18 cellular contexts compared by ENCODE assay signal in the genomic region with DNA sequence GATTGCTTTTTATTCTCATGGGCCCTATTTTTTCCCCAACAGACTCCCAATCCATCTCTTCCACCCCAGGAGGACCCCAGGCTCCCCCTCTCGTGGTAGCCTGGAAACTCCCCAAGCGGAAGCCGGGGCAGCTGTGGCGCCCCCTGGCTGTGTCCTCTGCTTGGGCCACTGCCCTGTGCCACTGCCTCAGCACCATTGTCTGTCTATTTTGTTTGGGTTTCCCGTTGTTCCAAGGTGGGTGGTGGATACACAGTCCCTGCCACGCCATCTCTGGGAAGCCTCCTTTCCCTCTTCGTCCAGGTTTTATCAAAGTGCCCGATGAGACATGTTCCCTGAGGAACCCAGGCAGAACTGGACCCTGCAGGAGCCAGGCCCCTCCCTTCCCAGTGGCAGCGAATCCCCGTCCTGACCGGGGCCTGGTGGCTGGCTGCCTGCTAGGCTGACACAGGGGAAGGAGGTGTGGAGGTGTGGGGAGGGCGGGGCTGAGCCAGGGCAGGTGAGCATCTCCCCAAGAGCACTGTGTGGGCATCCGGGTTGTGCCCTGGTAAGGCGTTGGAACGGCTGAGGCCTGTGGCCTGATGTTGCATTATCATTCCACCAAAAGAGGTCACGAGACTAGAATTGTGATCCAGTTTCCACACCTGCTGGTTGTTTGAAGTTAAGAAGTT.
DNase-seq lines count a peak whose midpoint lies in the region; ATAC-seq, FAIRE-seq and TF ChIP-seq lines count a peak whose summit lies in the region.
"Had no signal": no experiment of that assay in that cellular context is flagged by ENCODE, and none has a peak within 500 bp of the region (broad histone marks: within the 10 kb centered on the region; RNA-seq: fewer than 3 reads in every experiment).

No MANE protein-coding gene starts in this region.

- no peak overlapping the region for H3K18ac ChIP-seq in IMR-90 (ENCODE audit: low read depth, low read length)

- H3K79me1 ChIP-seq in IMR-90 (ENCODE audit: low read depth in 1 of 2, low read length in 2 of 2): no peaks in the 10 kb centered on the region

- no peak overlapping the region for H2BK5ac ChIP-seq in IMR-90 (ENCODE audit: low read depth, low read length, poor library complexity, severe bottlenecking)

- peak; percentile 9 for TF ChIP-seq CTCF in AG09309 (IDR thresholded peaks at IDR 0.05; ENCODE audit: control insufficient read depth, insufficient read depth, low read depth, low read length, missing control alignments)
- TF ChIP-seq CTCF in IMR-90 (conservative IDR thresholded peaks at IDR 0.05; ENCODE audit: low read depth, low read length): no peak
- peak; percentile 18 for TF ChIP-seq CTCF in brain microvascular endothelial cell (IDR thresholded peaks at IDR 0.05; ENCODE audit: low read depth, low read length, missing control alignments)
- TF ChIP-seq CTCF in keratinocyte (optimal IDR thresholded peaks at IDR 0.05 in 1 of 3, IDR thresholded peaks at IDR 0.05 in 1 of 3, conservative IDR thresholded peaks at IDR 0.05 in 1 of 3; ENCODE audit: extremely low read depth in 1 of 3, insufficient read depth in 2 of 3, low read length in 3 of 3): peak in 2 of 3 experiments; percentile 24 to 33
- no peak for TF ChIP-seq CTCF in GM10248 (IDR thresholded peaks at IDR 0.05; ENCODE audit: control extremely low read depth, extremely low read depth, low read depth, missing control alignments)

- ATAC-seq in IMR-90 (ENCODE audit: low read depth) (no peak), HG03460 (IDR thresholded peaks at IDR 0.05; ENCODE audit: unreplicated experiment) (no peak)

- no peak overlapping the region for H3K23ac ChIP-seq in IMR-90 (ENCODE audit: low read depth, low read length)

- no peaks in the 10 kb centered on the region for H3K79me2 ChIP-seq in keratinocyte (ENCODE audit: control insufficient read depth, insufficient read depth, low read length)

- H3K4me2 ChIP-seq in IMR-90 (ENCODE audit: low read depth, low read length): no peak overlapping the region
- H3K4me2 ChIP-seq in keratinocyte (ENCODE audit: control insufficient read depth, extremely low read depth, insufficient read depth, low read depth, low read length): no peak overlapping the region

- no peak overlapping the region for H4K5ac ChIP-seq in IMR-90 (ENCODE audit: low read depth, low read length)

- H3K14ac ChIP-seq in IMR-90 (replicated peaks; ENCODE audit: low read depth, low read length): no peak overlapping the region

- in situ Hi-C loops in IMR-90 (cut with MboI; ENCODE audit: low sequenced_read_pairs) (no loop called here), brain microvascular endothelial cell (cut with HindIII; ENCODE audit: low pct_ligation_motif_present, low sequenced_read_pairs) (no loop called here)

- H3K9ac ChIP-seq in IMR-90 (ENCODE audit: low read depth, low read length) (no peak overlapping the region), keratinocyte (ENCODE audit: control insufficient read depth, extremely low read depth, insufficient read depth, low read length) (no peak overlapping the region)

- no peaks in the 10 kb centered on the region for H3K9me1 ChIP-seq in IMR-90 (ENCODE audit: insufficient read depth, low read length)
- no peaks in the 10 kb centered on the region for H3K9me1 ChIP-seq in keratinocyte (ENCODE audit: control insufficient read depth, extremely low read depth, insufficient read depth, low read length)

- no peak for TF ChIP-seq POLR2A in IMR-90 (IDR thresholded peaks at IDR 0.05; ENCODE audit: low read depth, low read length)

- BruUV-seq in IMR-90 (replicated peaks; lab: Mats Ljungman, UMichigan): no TSS peak

- H4K20me1 ChIP-seq in IMR-90 (ENCODE audit: insufficient read depth, low read length) (no peaks in the 10 kb centered on the region), keratinocyte (ENCODE audit: control insufficient read depth, extremely low read depth, insufficient read depth, low read length) (peaks cover 10% of the 10 kb centered on the region)

- H3K27ac ChIP-seq in IMR-90 (ENCODE audit: insufficient read depth, low read length): no peak overlapping the region
- no peak overlapping the region for H3K27ac ChIP-seq in brain microvascular endothelial cell
- H3K27ac ChIP-seq in keratinocyte (ENCODE audit: control insufficient read depth, insufficient read depth, low read length): no peak overlapping the region
- H3K27ac ChIP-seq: HL-60, SJCRH30 had no signal

- H2BK120ac ChIP-seq in IMR-90 (ENCODE audit: low read depth, low read length): no peak overlapping the region

- CTCF ChIA-PET in IMR-90 (lab: Yijun Ruan, JAX) (no interaction called here), GM10248 (lab: Yijun Ruan, JAX) (no interaction called here)

- POLR2A ChIA-PET in IMR-90 (lab: Charles Lee; ENCODE audit: unreplicated experiment) (no interaction called here), GM10248 (lab: Yijun Ruan, JAX) (no interaction called here)

- H4K91ac ChIP-seq in IMR-90 (ENCODE audit: insufficient read depth, low read depth, low read length): no peak overlapping the region

- no peak overlapping the region for H2BK15ac ChIP-seq in IMR-90 (ENCODE audit: low read depth, low read length)

- H3K36me3 ChIP-seq in IMR-90 (ENCODE audit: control insufficient read depth, insufficient read depth, low read length): no peaks in the 10 kb centered on the region
- no peaks in the 10 kb centered on the region for H3K36me3 ChIP-seq in brain microvascular endothelial cell (replicated peaks)
- no peaks in the 10 kb centered on the region for H3K36me3 ChIP-seq in keratinocyte (ENCODE audit: control insufficient read depth in 2 of 2, extremely low read depth in 1 of 2, insufficient read depth in 2 of 2, low read length in 2 of 2)
- H3K36me3 ChIP-seq: BE2C, HAP-1, SJCRH30 had no signal

- intact Hi-C loops in IMR-90 (cut with micrococcal nuclease): no loop called here

- no peak overlapping the region for H4K8ac ChIP-seq in IMR-90 (ENCODE audit: low read depth in 2 of 2, low read length in 2 of 2)

- H2BK20ac ChIP-seq in IMR-90 (ENCODE audit: low read depth, low read length): no peak overlapping the region

- DNase-seq in AG09309 (ENCODE audit: low read depth): no peak
- DNase-seq in IMR-90: no peak
- no peak for DNase-seq in brain microvascular endothelial cell
- no peak for DNase-seq in keratinocyte (ENCODE audit: low read depth, low spot score)
- DNase-seq in NCI-H2081 treated with DMSO at 0.1 percent for 48 hours (lab: John Stamatoyannopoulos, UW): no peak
- no peak for DNase-seq in GM10248 (ENCODE audit: extremely low spot score)
- no peak for DNase-seq in stimulated activated CD4-positive, alpha-beta T cell treated with anti-CD3 and anti-CD28 coated beads, Interleukin-12 subunit alpha, Interleukin-12 subunit beta, amount 100 ng/mL, for 4 hours
- DNase-seq: BE2C; CD4-positive, alpha-beta memory T cell; MM.1S; NCI-H1105 treated with DMSO at 0.1 percent for 48 hours; NCI-H187 treated with DMSO at 0.1 percent for 48 hours; NCI-H510A treated with DMSO at 0.1 percent for 48 hours; SJCRH30 had no signal

- TF ChIP-seq RAD21 in IMR-90 (IDR thresholded peaks at IDR 0.05; ENCODE audit: low read length): no peak

- H2AFZ ChIP-seq in IMR-90 (replicated peaks; ENCODE audit: low read length, poor library complexity): peak overlapping the region; percentile 32
- H2AFZ ChIP-seq in keratinocyte (ENCODE audit: control insufficient read depth, low read length): no peak overlapping the region

- H3K9me3 ChIP-seq in IMR-90 (ENCODE audit: control insufficient read depth, insufficient read depth, low read length) (peaks cover 9% of the 10 kb centered on the region), keratinocyte (ENCODE audit: control insufficient read depth, low read depth, low read length) (no peaks in the 10 kb centered on the region)
- H3K9me3 ChIP-seq: BE2C, HAP-1, SJCRH30 had no signal

- H3K27me3 ChIP-seq in IMR-90 (ENCODE audit: control insufficient read depth, insufficient read depth, low read length): no peaks in the 10 kb centered on the region
- no peaks in the 10 kb centered on the region for H3K27me3 ChIP-seq in brain microvascular endothelial cell (replicated peaks)
- no peaks in the 10 kb centered on the region for H3K27me3 ChIP-seq in keratinocyte (ENCODE audit: control insufficient read depth, extremely low read depth, insufficient read depth, low read length)
- H3K27me3 ChIP-seq: BE2C had no signal

- H2AK9ac ChIP-seq in IMR-90 (replicated peaks; ENCODE audit: low read depth, low read length, poor library complexity): no peak overlapping the region

- dilution Hi-C loops in IMR-90 (cut with HindIII; ENCODE audit: low sequenced_read_pairs, unreplicated experiment) (no loop called here), keratinocyte (cut with MboI; ENCODE audit: extremely low pct_ligation_motif_present, low sequenced_read_pairs) (no loop called here)

- H3K4me3 ChIP-seq in AG09309 (ENCODE audit: control insufficient read depth, low read depth, low read length) (no peak overlapping the region), IMR-90 (ENCODE audit: insufficient read depth, low read depth, low read length) (no peak overlapping the region), brain microvascular endothelial cell (ENCODE audit: low read depth, low read length) (no peak overlapping the region), keratinocyte (ENCODE audit: control insufficient read depth in 2 of 3, extremely low read depth in 1 of 3, insufficient read depth in 2 of 3, low read depth in 1 of 3, low read length in 3 of 3) (no peak overlapping the region)
- H3K4me3 ChIP-seq: HAP-1, SJCRH30 had no signal

- H3K4ac ChIP-seq in IMR-90 (ENCODE audit: low read depth, low read length): no peak overlapping the region

- no peak overlapping the region for H2AK5ac ChIP-seq in IMR-90 (ENCODE audit: low read depth, low read length)

- WGBS in IMR-90 (ENCODE audit: extremely low coverage in 2 of 2, insufficient read length in 1 of 2), 2 experiments: no CpG with 5 or more reads among the region's 16 CpGs

- no peaks in the 10 kb centered on the region for H3K4me1 ChIP-seq in IMR-90 (ENCODE audit: control insufficient read depth, insufficient read depth, low read length)
- no peaks in the 10 kb centered on the region for H3K4me1 ChIP-seq in keratinocyte (ENCODE audit: control insufficient read depth, extremely low read depth, insufficient read depth, low read length)
- H3K4me1 ChIP-seq: BE2C, HAP-1, SJCRH30 had no signal

- no peak for FAIRE-seq in keratinocyte (lab: Jason Lieb, UNC)
- FAIRE-seq: D721Med had no signal

- no peak overlapping the region for H3K56ac ChIP-seq in IMR-90 (ENCODE audit: extremely low read depth, insufficient read depth, low read length)

TF ChIP-seq in IMR-90, 13 proteins besides CTCF, POLR2A, EP300 and RAD21 (continues in another document):
- no peak for TF ChIP-seq FOS (IDR thresholded peaks at IDR 0.05; ENCODE audit: low read depth, low read length)
- TF ChIP-seq BHLHE40 (IDR thresholded peaks at IDR 0.05; ENCODE audit: low read depth, low read length): no peak
- TF ChIP-seq MAFK (IDR thresholded peaks at IDR 0.05; ENCODE audit: low read depth, low read length): no peak

Comparison
In these comparisons a context has a peak if more than half of its experiments do, and no peak if none do; other contexts are left out.
1. CTCF ChIP-seq: peak in AG09309 (single experiment), brain microvascular endothelial cell (single experiment) and keratinocyte (2 of 3); none in IMR-90 (single experiment) and GM10248 (single experiment).